In the genomic region with DNA sequence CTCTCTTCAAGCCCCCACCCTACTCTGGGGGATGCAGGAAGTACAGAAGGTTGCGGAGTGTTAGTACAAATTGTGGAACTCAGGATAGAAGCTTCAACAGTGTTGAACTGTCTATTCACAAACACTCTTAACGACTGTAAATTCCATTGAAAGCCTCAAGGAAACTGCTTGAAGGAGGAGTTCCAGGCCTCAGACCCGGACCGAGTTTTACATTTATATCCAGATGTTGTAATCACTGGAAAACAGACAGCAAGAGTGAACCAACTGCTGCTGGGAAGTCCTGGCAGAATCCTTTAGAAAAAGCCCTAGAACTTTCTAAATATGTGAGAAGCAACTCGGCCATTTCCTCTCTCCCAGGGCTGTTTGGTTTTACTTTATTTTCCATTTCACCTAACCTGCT, we compare ENCODE assay signal across 14 cellular contexts.
DNase-seq lines count a peak whose midpoint lies in the region; ATAC-seq and TF ChIP-seq lines count a peak whose summit lies in the region.
"Had no signal": no experiment of that assay in that cellular context is flagged by ENCODE, and none has a peak within 500 bp of the region (broad histone marks: within the 10 kb centered on the region; RNA-seq: fewer than 3 reads in every experiment).

No MANE protein-coding gene starts in this region.

- ATAC-seq in heart left ventricle, result peak; percentile 51 to 73 (median 62)
- ATAC-seq in aorta (ENCODE audit: low FRiP score), result peak; percentile 69
- ATAC-seq in GM19328 (IDR thresholded peaks at IDR 0.05; ENCODE audit: unreplicated experiment), result no peak

- H3K4me3 ChIP-seq in heart left ventricle (no peak overlapping the region), sigmoid colon (no peak overlapping the region), aorta (ENCODE audit: low read length in 2 of 2) (no peak overlapping the region)
- H3K4me3 ChIP-seq: lung had no signal

- TF ChIP-seq POLR2A in heart left ventricle (IDR thresholded peaks at IDR 0.05) (no peak), sigmoid colon (IDR thresholded peaks at IDR 0.05) (no peak)

- H3K27me3 ChIP-seq in heart left ventricle (no peaks in the 10 kb centered on the region), sigmoid colon (no peaks in the 10 kb centered on the region), aorta (ENCODE audit: control insufficient read depth in 1 of 2, insufficient read depth in 2 of 2, low read length in 1 of 2) (no peaks in the 10 kb centered on the region)

- TF ChIP-seq CTCF in heart left ventricle (IDR thresholded peaks at IDR 0.05) (no peak), sigmoid colon (IDR thresholded peaks at IDR 0.05) (no peak)

- H3K36me3 ChIP-seq in heart left ventricle (peaks cover 0 to 16% (median 7%) of the 10 kb centered on the region in 9 donors), sigmoid colon (peaks cover 0 to 6% (median 0%) of the 10 kb centered on the region in 4 donors), aorta (ENCODE audit: control insufficient read depth in 1 of 2, insufficient read depth in 2 of 2, low read length in 1 of 2) (no peaks in the 10 kb centered on the region)

- TF ChIP-seq EP300 in sigmoid colon (IDR thresholded peaks at IDR 0.05), result no peak

- intact Hi-C loops in heart left ventricle (cut with DNase I), result no loop called here
- intact Hi-C loops in sigmoid colon (cut with DNase I), result loop anchor here (10.0 kb wide), 1 partner anchor 91 kb away; the partner anchor contains the start of gene VSTM4
- intact Hi-C loops in aorta (cut with DNase I), result loop anchor here in 1 of 2 donors (10.0 kb wide), 1 partner anchor 91 kb away; the partner anchor contains the start of gene VSTM4

- H3K27ac ChIP-seq in heart left ventricle (peak overlapping the region in 11 of 12 donors; percentile 29 to 81 (median 65)), sigmoid colon (peak overlapping the region; percentile 39 to 68 (median 56)), aorta (ENCODE audit: low read depth in 1 of 2, low read length in 2 of 2) (peak overlapping the region; percentile 32 to 83)

- peak; percentile 11 for DNase-seq in amniotic epithelial cell (ENCODE audit: low read depth)
- no peak for DNase-seq in heart left ventricle
- DNase-seq in sigmoid colon, result no peak
- DNase-seq in aorta, result no peak
- DNase-seq in stimulated activated CD8-positive, alpha-beta memory T cell treated with anti-CD3 and anti-CD28 coated beads, Interleukin-4, amount 100 ng/mL, for 48 hours, result no peak
- DNase-seq in NCI-H69 (lab: John Stamatoyannopoulos, UW), result no peak
- DNase-seq: activated CD4-positive, CD25-positive, alpha-beta regulatory T cell treated with anti-CD3 and anti-CD28 coated beads, Interleukin-2, amount 50 U/mL, for 72 hours; activated naive CD8-positive, alpha-beta T cell treated with anti-CD3 and anti-CD28 coated beads, Interleukin-2, amount 10 ng/mL, durations not matched to agents 7 days and 5 days; Caco-2; GDM1; NCI-H1092; stimulated activated CD4-positive, alpha-beta T cell treated with anti-CD3 and anti-CD28 coated beads, Interleukin-15, amount 100 ng/mL, for 24 hours had no signal

- H3K4me1 ChIP-seq in heart left ventricle, result peaks cover 0 to 31% (median 22%) of the 10 kb centered on the region in 12 donors
- peaks cover 0 to 19% (median 14%) of the 10 kb centered on the region in 4 donors for H3K4me1 ChIP-seq in sigmoid colon
- H3K4me1 ChIP-seq in aorta (ENCODE audit: control insufficient read depth in 1 of 2, insufficient read depth in 2 of 2, low read length in 2 of 2), result no peaks in the 10 kb centered on the region
- H3K4me1 ChIP-seq: Caco-2 had no signal

- 42 to 52% (median 45%) methylated on average over 5 of the region's 5 CpGs for WGBS in heart left ventricle, 4 donors
- 41 to 60% methylated on average over 5 of the region's 5 CpGs for WGBS in sigmoid colon, 2 donors
- 17 to 21% methylated on average over 5 of the region's 5 CpGs for WGBS in aorta, 2 donors

- H3K9me3 ChIP-seq in heart left ventricle (peaks cover 0 to 3% (median 0%) of the 10 kb centered on the region in 12 donors), sigmoid colon (no peaks in the 10 kb centered on the region), aorta (ENCODE audit: control insufficient read depth, low read length) (no peaks in the 10 kb centered on the region)
- H3K9me3 ChIP-seq: Caco-2 had no signal
